ENCODE assay signal across 1 cellular context in genomic region chr1:222167111-222167510, GRCh38.
TF ChIP-seq lines count a peak whose summit lies in the region.

No MANE protein-coding gene starts in this region.

TF ChIP-seq in GM23338, 12 proteins besides CTCF, POLR2A, EP300 and RAD21 (continued from another document):
- TF ChIP-seq ZNF462 (CRISPR knock-in tag; IDR thresholded peaks at IDR 0.05) (no peak), JUNB (IDR thresholded peaks at IDR 0.05; ENCODE audit: unreplicated experiment) (no peak), EZH2 (IDR thresholded peaks at IDR 0.05; ENCODE audit: low read depth, unreplicated experiment) (no peak), ETS1 (IDR thresholded peaks at IDR 0.05) (no peak), ZNF114 (CRISPR knock-in tag; IDR thresholded peaks at IDR 0.05) (no peak), EZH2phosphoT487 (IDR thresholded peaks at IDR 0.05; ENCODE audit: unreplicated experiment) (no peak)
